Comparison of ENCODE assay signal across 16 cellular contexts in genomic region chrX:109535578-109535977, GRCh38. TPM values are rescaled to one million over a fixed set of nuclear protein-coding genes. Genes with fewer than 3 reads are reported as not detected.
DNase-seq lines count a peak whose midpoint lies in the region; ATAC-seq and TF ChIP-seq lines count a peak whose summit lies in the region.
"Had no signal": no experiment of that assay in that cellular context is flagged by ENCODE, and none has a peak within 500 bp of the region (broad histone marks: within the 10 kb centered on the region; RNA-seq: fewer than 3 reads in every experiment).

No MANE protein-coding gene starts in this region.

- H3K36me3 ChIP-seq in ACC112 (ENCODE audit: insufficient read depth, low read length) (no peaks in the 10 kb centered on the region), Caco-2 (ENCODE audit: control insufficient read depth, insufficient read depth, low read length) (no peaks in the 10 kb centered on the region), left ventricle myocardium inferior (no peaks in the 10 kb centered on the region)
- H3K36me3 ChIP-seq: BLaER1 treated with 17β-estradiol and CSF1 and Interleukin-3, amounts not matched to agents 10 nM and 100 nM; upper lobe of left lung had no signal

- TF ChIP-seq CTCF in Caco-2 (IDR thresholded peaks at IDR 0.05; ENCODE audit: insufficient read depth in 1 of 2, low read depth in 1 of 2, low read length in 1 of 2, severe bottlenecking in 1 of 2, unreplicated experiment in 1 of 2) (no peak), left ventricle myocardium inferior (IDR thresholded peaks at IDR 0.05; ENCODE audit: borderline replicate concordance) (no peak)

- intact Hi-C loops in Caco-2 (cut with micrococcal nuclease; ENCODE audit: unreplicated experiment): loop anchor here (5.0 kb wide), 1 partner anchor 97 kb away; no protein-coding TSS in a partner anchor
- intact Hi-C loops in left ventricle myocardium inferior (cut with micrococcal nuclease): no loop called here

- CTCF ChIA-PET in Caco-2 (lab: Charles Lee): no interaction called here

- H3K4me1 Mint-ChIP-seq in Caco-2 (ENCODE audit: low read depth, unreplicated experiment) (no peaks in the 10 kb centered on the region), memory B cell (peaks cover 16% of the 10 kb centered on the region)

- BruUV-seq in Caco-2 (replicated peaks; lab: Mats Ljungman, UMichigan): no TSS peak

- H3K9me3 ChIP-seq in Caco-2 (no peaks in the 10 kb centered on the region), left ventricle myocardium inferior (replicated peaks) (no peaks in the 10 kb centered on the region)
- H3K9me3 ChIP-seq: mucosa of descending colon, upper lobe of left lung had no signal

- H3K27me3 Mint-ChIP-seq in Caco-2 (ENCODE audit: insufficient read depth, unreplicated experiment): peaks cover 8% of the 10 kb centered on the region
- no peaks in the 10 kb centered on the region for H3K27me3 Mint-ChIP-seq in memory B cell

- H3K79me2 ChIP-seq in ACC112 (ENCODE audit: control insufficient read depth, insufficient read depth, low read length, unreplicated experiment): no peaks in the 10 kb centered on the region

- no peaks in the 10 kb centered on the region for H3K27me3 ChIP-seq in ACC112 (ENCODE audit: insufficient read depth, low read length)
- H3K27me3 ChIP-seq in Caco-2 (replicated peaks; ENCODE audit: control insufficient read depth, insufficient read depth, low read length): no peaks in the 10 kb centered on the region
- no peaks in the 10 kb centered on the region for H3K27me3 ChIP-seq in left ventricle myocardium inferior (ENCODE audit: low read depth)
- H3K27me3 ChIP-seq: upper lobe of left lung had no signal

- H3K27ac Mint-ChIP-seq in Caco-2 (ENCODE audit: unreplicated experiment) (no peak overlapping the region), memory B cell (no peak overlapping the region)

- H3K4me1 ChIP-seq in ACC112 (ENCODE audit: control insufficient read depth, insufficient read depth, low read length, unreplicated experiment): peaks cover 12% of the 10 kb centered on the region
- 0 out of 2 replicates have a peak, but pooled peaks cover 3% of the 10 kb centered on the region for H3K4me1 ChIP-seq in Caco-2
- H3K4me1 ChIP-seq in left ventricle myocardium inferior: peaks cover 4% of the 10 kb centered on the region
- H3K4me1 ChIP-seq: upper lobe of left lung had no signal

- peak overlapping the region; percentile 74 for H2AFZ ChIP-seq in ACC112 (ENCODE audit: low read length, unreplicated experiment)

- ATAC-seq in memory B cell (ENCODE audit: low read depth): no peak

- H3K4me3 ChIP-seq in ACC112 (ENCODE audit: low read depth, low read length): no peak overlapping the region
- no peak overlapping the region for H3K4me3 ChIP-seq in Caco-2 (ENCODE audit: low read depth, low read length)
- no peak overlapping the region for H3K4me3 ChIP-seq in left ventricle myocardium inferior
- H3K4me3 ChIP-seq: mucosa of descending colon had no signal

- H3K36me3 Mint-ChIP-seq in Caco-2 (ENCODE audit: insufficient read depth, unreplicated experiment) (peaks cover 11% of the 10 kb centered on the region), memory B cell (peaks cover 2% of the 10 kb centered on the region)

- H3K4me3 Mint-ChIP-seq in Caco-2 (ENCODE audit: unreplicated experiment): peak overlapping the region; percentile 42
- peak overlapping the region; percentile 53 for H3K4me3 Mint-ChIP-seq in memory B cell

- no peak overlapping the region for H3K27ac ChIP-seq in ACC112 (ENCODE audit: low read depth, low read length)
- H3K27ac ChIP-seq in left ventricle myocardium inferior (replicated peaks): no peak overlapping the region

- POLR2A ChIA-PET in Caco-2 (lab: Charles Lee): no interaction called here

- H3K9me3 Mint-ChIP-seq in Caco-2 (ENCODE audit: unreplicated experiment): peaks cover 11% of the 10 kb centered on the region
- H3K9me3 Mint-ChIP-seq in memory B cell: peaks cover 2% of the 10 kb centered on the region

- DNase-seq in Caco-2: no peak
- DNase-seq in NCI-H748 treated with DMSO at 0.1 percent for 48 hours (lab: John Stamatoyannopoulos, UW): peak; percentile 88
- no peak for DNase-seq in memory B cell (ENCODE audit: low spot score in 2 of 2)
- no peak for DNase-seq in effector CD8-positive, alpha-beta T cell (lab: John Stamatoyannopoulos, UW)
- no peak for DNase-seq in hepatic stellate cell (ENCODE audit: low spot score)
- no peak for DNase-seq in NCI-H446 (lab: John Stamatoyannopoulos, UW)
- no peak for DNase-seq in left ventricle myocardium inferior
- DNase-seq: islet precursor cell, mucosa of descending colon, NCI-H446 treated with DMSO at 0.1 percent for 48 hours, RPMI8226 had no signal

RNA-seq across cellular contexts. Expression of gene NXT2, which starts 1.1 kb away (rescaled TPM):
- total RNA-seq in Caco-2 (2022) (9.7 and 9.8 TPM in 2 replicates), left ventricle myocardium inferior (2.1 TPM)

RNA-seq across cellular contexts. Expression of gene GUCY2F, which starts 53.7 kb away (rescaled TPM):
- total RNA-seq in Caco-2 (2022): not detected in 2 replicates
- not detected for total RNA-seq in left ventricle myocardium inferior
- total RNA-seq: HT-29; mucosa of descending colon; T-helper 2 cell treated with Interferon-gamma antibody and Interleukin-4, amounts not matched to agents 100 ng/mL and 5 ng/mL, for 36 hours had no signal
